ENCODE assay signal across 5 cellular contexts in the genomic region with DNA sequence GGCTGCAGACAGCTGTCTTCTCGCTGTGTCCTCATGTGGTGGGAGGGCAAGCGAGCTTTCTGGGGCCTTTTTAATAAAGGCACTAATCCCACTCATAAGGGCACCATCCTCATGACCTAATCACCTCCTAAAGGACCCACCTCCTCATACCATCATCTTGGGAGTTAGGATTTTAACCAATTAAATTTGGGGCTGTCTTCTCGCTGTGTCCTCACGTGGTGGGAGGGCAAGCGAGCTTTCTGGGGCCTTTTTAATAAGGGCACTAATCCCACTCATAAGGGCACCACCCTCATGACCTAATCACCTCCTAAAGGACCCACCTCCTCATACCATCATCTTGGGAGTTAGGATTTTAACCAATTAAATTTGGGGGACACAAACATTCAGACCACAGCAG. TPM values are rescaled to one million over a fixed set of nuclear protein-coding genes. Genes with fewer than 3 reads are reported as not detected.
"Had no signal": no experiment of that assay in that cellular context is flagged by ENCODE, and none has a peak within 500 bp of the region (broad histone marks: within the 10 kb centered on the region; RNA-seq: fewer than 3 reads in every experiment).

No MANE protein-coding gene starts in this region.

RNA-seq across cellular contexts. Expression of gene CYP27C1, which starts 7.2 kb away (rescaled TPM):
- total RNA-seq: activated B cell treated with CpG ODN at 0.5 μM for 24 hours; activated CD8-positive, alpha-beta T cell treated with anti-CD3 and anti-CD28 coated beads for 36 hours; activated naive CD4-positive, alpha-beta T cell treated with anti-CD3 and anti-CD28 coated beads, Interleukin-2, amount 50 U/mL, for 72 hours; naive thymus-derived CD8-positive, alpha-beta T cell; pulmonary artery endothelial cell had no signal
- polyA plus RNA-seq: naive thymus-derived CD8-positive, alpha-beta T cell had no signal
